1 cellular context compared by ENCODE assay signal in genomic region chrX:7993873-7994272, GRCh38.
TF ChIP-seq lines count a peak whose summit lies in the region.

No MANE protein-coding gene starts in this region.

TF ChIP-seq in IMR-90, 13 proteins besides CTCF, POLR2A, EP300 and RAD21 (continued from another document):
- no peak for TF ChIP-seq USF2 (IDR thresholded peaks at IDR 0.05; ENCODE audit: low read depth, low read length)
- TF ChIP-seq RFX5 (IDR thresholded peaks at IDR 0.05; ENCODE audit: low read depth, low read length): no peak
